Comparison of ENCODE assay signal across 28 cellular contexts in genomic region chr10:52879181-52879607, GRCh38.
DNase-seq lines count a peak whose midpoint lies in the region; ATAC-seq and TF ChIP-seq lines count a peak whose summit lies in the region.
"Had no signal": no experiment of that assay in that cellular context is flagged by ENCODE, and none has a peak within 500 bp of the region (broad histone marks: within the 10 kb centered on the region; RNA-seq: fewer than 3 reads in every experiment).

No MANE protein-coding gene starts in this region.

- H3K27me3 ChIP-seq in RWPE2 (ENCODE audit: insufficient read depth, poor library complexity, severe bottlenecking), result no peaks in the 10 kb centered on the region
- no peaks in the 10 kb centered on the region for H3K27me3 ChIP-seq in adrenal gland
- H3K27me3 ChIP-seq: BLaER1, left lung, MG63, spleen, tibial nerve had no signal

- no peaks in the 10 kb centered on the region for H3K36me3 Mint-ChIP-seq in osteocyte (ENCODE audit: unreplicated experiment)
- H3K36me3 Mint-ChIP-seq in immature natural killer cell, result no peaks in the 10 kb centered on the region
- H3K36me3 Mint-ChIP-seq: activated naive CD8-positive, alpha-beta T cell treated with anti-CD3 and anti-CD28 coated beads for 36 hours; brain; naive thymus-derived CD4-positive, alpha-beta T cell had no signal

- H3K9me3 ChIP-seq in RWPE2 (ENCODE audit: severe bottlenecking), result peaks cover 2% of the 10 kb centered on the region
- no peaks in the 10 kb centered on the region for H3K9me3 ChIP-seq in adrenal gland (replicated peaks in 1 of 3)
- H3K9me3 ChIP-seq: BLaER1, left lung, MG63, spleen, tibial nerve had no signal

- H3K4me1 ChIP-seq in RWPE2 (ENCODE audit: insufficient read depth, poor library complexity, severe bottlenecking) (peaks cover 30% of the 10 kb centered on the region), adrenal gland (replicated peaks in 1 of 2) (no peaks in the 10 kb centered on the region)
- H3K4me1 ChIP-seq: BLaER1, left lung, spleen had no signal

- H3K36me3 ChIP-seq in RWPE2 (ENCODE audit: low read depth) (no peaks in the 10 kb centered on the region), adrenal gland (replicated peaks in 1 of 2) (no peaks in the 10 kb centered on the region)
- H3K36me3 ChIP-seq: BLaER1, left lung, MG63, spleen, tibial nerve had no signal

- no peak for TF ChIP-seq POLR2A in adrenal gland (IDR thresholded peaks at IDR 0.05)

- H3K4me3 Mint-ChIP-seq in osteocyte (ENCODE audit: unreplicated experiment) (no peak overlapping the region), immature natural killer cell (no peak overlapping the region)
- H3K4me3 Mint-ChIP-seq: activated CD8-positive, alpha-beta T cell treated with anti-CD3 and anti-CD28 coated beads, Interleukin-2, amount 10 ng/mL, durations not matched to agents 7 days and 5 days; activated naive CD8-positive, alpha-beta T cell treated with anti-CD3 and anti-CD28 coated beads for 36 hours; brain; H9; naive thymus-derived CD4-positive, alpha-beta T cell had no signal

- no peaks in the 10 kb centered on the region for H3K27me3 Mint-ChIP-seq in osteocyte (ENCODE audit: unreplicated experiment)
- peaks cover 0 to 2% (median 0%) of the 10 kb centered on the region in 3 donors for H3K27me3 Mint-ChIP-seq in immature natural killer cell (ENCODE audit: low read depth in 3 of 3)
- H3K27me3 Mint-ChIP-seq: naive thymus-derived CD4-positive, alpha-beta T cell had no signal

- ATAC-seq in RWPE2 (ENCODE audit: low read depth), result peak; percentile 20; the same call in 1 of the 3 replicates
- ATAC-seq: activated CD8-positive, alpha-beta T cell treated with anti-CD3 and anti-CD28 coated beads, Interleukin-2, amount 10 ng/mL, durations not matched to agents 7 days and 5 days; left lung; naive thymus-derived CD4-positive, alpha-beta T cell had no signal

- H3K4me3 ChIP-seq in RWPE2 (ENCODE audit: severe bottlenecking) (no peak overlapping the region), fibroblast of villous mesenchyme (ENCODE audit: low read depth, low read length) (no peak overlapping the region), adrenal gland (no peak overlapping the region)
- H3K4me3 ChIP-seq: BLaER1, left lung, MG63, spleen, tibial nerve had no signal

- peak; percentile 12 for DNase-seq in GM04504 (ENCODE audit: low read depth)
- no peak for DNase-seq in RWPE2 (ENCODE audit: low spot score)
- DNase-seq in fibroblast of villous mesenchyme (ENCODE audit: low read depth), result peak; percentile 4
- DNase-seq in osteocyte (ENCODE audit: extremely low spot score, unreplicated experiment), result no peak
- no peak for DNase-seq in immature natural killer cell
- no peak for DNase-seq in putamen (ENCODE audit: low spot score)
- no peak for DNase-seq in adrenal gland
- DNase-seq: activated CD4-positive, alpha-beta T cell treated with anti-CD3 and anti-CD28 coated beads for 1 hour; activated CD8-positive, alpha-beta T cell treated with anti-CD3 and anti-CD28 coated beads, Interleukin-2, amount 10 ng/mL, durations not matched to agents 7 days and 5 days; activated naive CD8-positive, alpha-beta T cell treated with anti-CD3 and anti-CD28 coated beads for 36 hours; activated T-cell treated with anti-CD3 and anti-CD28 coated beads for 4 hours; erythroblast; foreskin fibroblast; GF-D8; H9; KBM-7; left lung; MG63; naive thymus-derived CD4-positive, alpha-beta T cell; NCI-H2081; NCI-H226; NCI-H69; occipital lobe; spleen; T-helper 2 cell had no signal

- intact Hi-C loops in adrenal gland (cut with DNase I), result no loop called here

- H3K27ac ChIP-seq in RWPE2 (ENCODE audit: poor library complexity, severe bottlenecking) (peak overlapping the region; percentile 78), adrenal gland (no peak overlapping the region)
- H3K27ac ChIP-seq: BLaER1, left lung, spleen, tibial nerve had no signal

- H3K9me3 Mint-ChIP-seq in osteocyte (ENCODE audit: unreplicated experiment), result no peaks in the 10 kb centered on the region
- peaks cover 0 to 27% (median 4%) of the 10 kb centered on the region in 6 donors for H3K9me3 Mint-ChIP-seq in immature natural killer cell
- H3K9me3 Mint-ChIP-seq: activated naive CD8-positive, alpha-beta T cell treated with anti-CD3 and anti-CD28 coated beads for 36 hours; brain; H9 had no signal

- peaks cover 25% of the 10 kb centered on the region for H3K4me1 Mint-ChIP-seq in osteocyte (ENCODE audit: unreplicated experiment)
- H3K4me1 Mint-ChIP-seq in immature natural killer cell, result no peaks in the 10 kb centered on the region
- H3K4me1 Mint-ChIP-seq: activated naive CD8-positive, alpha-beta T cell treated with anti-CD3 and anti-CD28 coated beads for 36 hours had no signal

- H3K27ac Mint-ChIP-seq in osteocyte (ENCODE audit: unreplicated experiment), result peak overlapping the region; percentile 33
- H3K27ac Mint-ChIP-seq in immature natural killer cell, result no peak overlapping the region
- H3K27ac Mint-ChIP-seq: activated CD8-positive, alpha-beta T cell treated with anti-CD3 and anti-CD28 coated beads, Interleukin-2, amount 10 ng/mL, durations not matched to agents 7 days and 5 days; activated naive CD8-positive, alpha-beta T cell treated with anti-CD3 and anti-CD28 coated beads for 36 hours; H9; naive thymus-derived CD4-positive, alpha-beta T cell had no signal

- TF ChIP-seq CTCF in RWPE2 (IDR thresholded peaks at IDR 0.05; ENCODE audit: poor library complexity, severe bottlenecking) (no peak), fibroblast of villous mesenchyme (IDR thresholded peaks at IDR 0.05; ENCODE audit: insufficient read depth, low read depth, low read length) (no peak), osteocyte (IDR thresholded peaks at IDR 0.05) (no peak), adrenal gland (IDR thresholded peaks at IDR 0.05) (no peak)

Comparison
In these comparisons a context has a peak if more than half of its experiments do, and no peak if none do; other contexts are left out.
1. DNase-seq: peak in GM04504 (single experiment) and fibroblast of villous mesenchyme (single experiment); none in RWPE2 (single experiment), osteocyte (single experiment), immature natural killer cell (0 of 3), putamen (single experiment) and adrenal gland (0 of 7).